ENCODE assay signal across 1 cellular context in genomic region chr10:91635401-91636400, GRCh38.
A peak's percentile ranks its signal among the peaks of the same experiment; 100 is the strongest.
TF ChIP-seq lines count a peak whose summit lies in the region.

No MANE protein-coding gene starts in this region.

TF ChIP-seq in K562, 482 proteins besides CTCF, POLR2A, EP300 and RAD21 (continued from another document and continues in another):
- TF ChIP-seq MGA (IDR thresholded peaks at IDR 0.05) (peak; percentile 54; the same call in 1 of the 2 replicates), CAMTA2 (CRISPR knock-in tag; conservative IDR thresholded peaks at IDR 0.05) (no peak), GTF3C2 (IDR thresholded peaks at IDR 0.05; ENCODE audit: borderline replicate concordance, extremely low read depth, insufficient read length) (no peak), BDP1 (IDR thresholded peaks at IDR 0.05; ENCODE audit: insufficient read depth, insufficient read length) (no peak), RERE (CRISPR knock-in tag; IDR thresholded peaks at IDR 0.05; ENCODE audit: borderline replicate concordance) (no peak), HDAC1 (IDR thresholded peaks at IDR 0.05) (no peak), CBX3 (IDR thresholded peaks at IDR 0.05; ENCODE audit: borderline replicate concordance in 1 of 2, low read length in 2 of 2) (0 out of 3 replicates have a peak, but pooled peaks of 1 of the 2 experiments have one; percentile 48), PHF21A (IDR thresholded peaks at IDR 0.05; ENCODE audit: borderline replicate concordance, low read depth) (no peak), ATF1 (CRISPR knock-in tag; IDR thresholded peaks at IDR 0.05) (no peak), ATF1 (tag; IDR thresholded peaks at IDR 0.05) (no peak), ZSCAN29 (IDR thresholded peaks at IDR 0.05) (no peak), AFF1 (IDR thresholded peaks at IDR 0.05; ENCODE audit: low read depth in 1 of 2, partially characterized antibody in 2 of 2) (no peak), PHTF2 (CRISPR knock-in tag; IDR thresholded peaks at IDR 0.05) (no peak), KDM1A (IDR thresholded peaks at IDR 0.05) (no peak), STAG1 (CRISPR knock-in tag; IDR thresholded peaks at IDR 0.05; ENCODE audit: borderline replicate concordance) (peak; percentile 49; the same call in 1 of the 2 replicates), PRDM10 (IDR thresholded peaks at IDR 0.05; ENCODE audit: partially characterized antibody) (peak; percentile 64), VEZF1 (CRISPR knock-in tag; IDR thresholded peaks at IDR 0.05) (no peak), ZNF431 (CRISPR knock-in tag; IDR thresholded peaks at IDR 0.05) (no peak), SREBF2 (CRISPR knock-in tag; IDR thresholded peaks at IDR 0.05) (no peak), BCOR (IDR thresholded peaks at IDR 0.05) (no peak)
